Comparison of ENCODE assay signal across 1 cellular context in the genomic region with DNA sequence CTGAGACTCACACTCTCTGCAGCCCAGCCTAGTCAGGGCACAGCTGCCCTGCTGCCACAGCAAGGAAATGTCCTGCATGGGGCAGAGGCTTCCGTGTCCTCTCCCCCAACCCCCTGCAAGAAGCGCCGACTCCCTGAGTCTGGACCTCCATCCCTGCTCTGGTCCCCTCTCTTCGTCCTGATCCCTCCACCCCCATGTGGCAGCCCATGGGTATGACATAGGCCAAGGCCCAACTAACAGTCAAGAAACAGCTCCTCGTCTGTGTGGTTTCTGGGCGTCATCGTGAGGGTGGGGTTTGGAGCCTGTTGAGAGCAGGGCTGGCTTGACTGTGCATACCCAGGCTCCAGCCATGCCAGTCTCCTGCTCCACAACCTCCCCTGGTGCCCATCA.
TF ChIP-seq lines count a peak whose summit lies in the region.

No MANE protein-coding gene starts in this region.

TF ChIP-seq in GM12878, 131 proteins besides CTCF, POLR2A, EP300 and RAD21:
- no peak for TF ChIP-seq MXI1 (IDR thresholded peaks at IDR 0.05; ENCODE audit: low read depth, low read length)
- TF ChIP-seq RUNX3 (IDR thresholded peaks at IDR 0.05; ENCODE audit: low read length): 0 out of 2 replicates have a peak, but pooled peaks have one; percentile 9
